17 cellular contexts compared by ENCODE assay signal in the genomic region with DNA sequence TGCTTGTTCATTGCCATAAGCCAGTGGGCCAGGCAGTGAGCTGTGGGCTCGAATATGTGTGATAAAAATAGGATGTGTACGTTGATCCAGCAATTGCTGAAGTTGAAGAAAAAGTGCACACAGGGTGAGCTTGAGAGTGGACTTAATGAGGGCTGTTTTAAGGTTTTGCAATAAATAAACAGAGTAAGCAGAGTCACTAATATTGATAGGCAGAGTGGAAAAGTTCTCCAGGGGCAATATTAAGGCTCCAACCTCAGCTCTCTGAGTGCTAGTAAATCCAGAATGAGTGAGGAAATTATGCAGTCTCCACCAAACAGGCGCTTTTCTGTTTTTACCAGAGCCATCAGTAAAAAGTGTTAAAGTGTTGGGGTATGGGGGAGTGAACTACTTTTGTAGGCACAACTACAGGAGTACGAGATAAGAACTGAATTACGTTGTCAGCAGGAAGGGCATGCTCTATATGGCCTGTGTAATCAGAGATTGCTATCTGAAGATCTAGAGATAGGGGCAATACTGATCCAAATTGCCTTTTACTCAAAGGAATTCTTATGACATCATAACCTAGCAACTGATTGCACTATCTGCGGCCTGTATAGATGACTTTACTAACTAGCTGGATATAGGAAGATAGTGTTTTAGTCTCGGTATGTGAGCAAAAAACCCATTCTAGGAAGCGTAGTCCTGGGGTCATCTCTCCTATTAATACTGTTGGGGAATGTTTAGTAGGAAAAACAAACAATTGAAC. TPM values are rescaled to one million over a fixed set of nuclear protein-coding genes. Genes with fewer than 3 reads are reported as not detected.
DNase-seq lines count a peak whose midpoint lies in the region; ATAC-seq and TF ChIP-seq lines count a peak whose summit lies in the region.
"Had no signal": no experiment of that assay in that cellular context is flagged by ENCODE, and none has a peak within 500 bp of the region (broad histone marks: within the 10 kb centered on the region; RNA-seq: fewer than 3 reads in every experiment).

No MANE protein-coding gene starts in this region.

- H3K4me2 ChIP-seq in mammary epithelial cell (ENCODE audit: insufficient read depth, low read depth, low read length): no peak overlapping the region
- H3K4me2 ChIP-seq: BLaER1 had no signal

- H3K9ac ChIP-seq in liver (ENCODE audit: low read depth in 1 of 2, low read length in 2 of 2) (no peak overlapping the region), mammary epithelial cell (ENCODE audit: insufficient read depth, low read length) (no peak overlapping the region)
- H3K9ac ChIP-seq: BLaER1 had no signal

- H3K27ac ChIP-seq in liver (ENCODE audit: low read depth in 1 of 2, low read length in 2 of 2): no peak overlapping the region
- no peak overlapping the region for H3K27ac ChIP-seq in mammary epithelial cell (ENCODE audit: insufficient read depth, low read depth, low read length)
- H3K27ac ChIP-seq: 22Rv1, BLaER1, C4-2B had no signal

- TF ChIP-seq RAD21 in liver (IDR thresholded peaks at IDR 0.05): peak in 1 of 2 donors; percentile 14

- intact Hi-C loops in left colon (cut with DNase I, micrococcal nuclease) (no loop called here), mammary epithelial cell (cut with micrococcal nuclease) (no loop called here)

- CTCF ChIA-PET in mammary epithelial cell (lab: Charles Lee; ENCODE audit: low non-redundant PET): no interaction called here

- H2AFZ ChIP-seq in mammary epithelial cell (ENCODE audit: low read depth, low read length): no peak overlapping the region

- no peaks in the 10 kb centered on the region for H3K27me3 ChIP-seq in liver (ENCODE audit: control insufficient read depth in 4 of 4, insufficient read depth in 4 of 4, low read length in 3 of 4)
- no peaks in the 10 kb centered on the region for H3K27me3 ChIP-seq in mammary epithelial cell (ENCODE audit: insufficient read depth, low read length)
- H3K27me3 ChIP-seq: BLaER1 had no signal

- dilution Hi-C loops in mammary epithelial cell (cut with HindIII; ENCODE audit: low sequenced_read_pairs): no loop called here

- H3K4me3 ChIP-seq in liver (ENCODE audit: low read depth in 1 of 3, low read length in 3 of 3) (no peak overlapping the region), mammary epithelial cell (replicated peaks in 1 of 3; ENCODE audit: insufficient read depth in 1 of 3, low read depth in 2 of 3, low read length in 3 of 3) (no peak overlapping the region)
- H3K4me3 ChIP-seq: BLaER1, GM12878 had no signal

- ATAC-seq in left colon (peak; percentile 53), HG03097 (IDR thresholded peaks at IDR 0.05; ENCODE audit: low FRiP score, unreplicated experiment) (no peak), GM21529 (IDR thresholded peaks at IDR 0.05; ENCODE audit: unreplicated experiment) (no peak)
- ATAC-seq: CD8-positive, alpha-beta T cell; GM12878 had no signal

- no peaks in the 10 kb centered on the region for H3K36me3 ChIP-seq in liver (ENCODE audit: control insufficient read depth in 4 of 4, insufficient read depth in 3 of 4, low read depth in 1 of 4, low read length in 3 of 4)
- no peaks in the 10 kb centered on the region for H3K36me3 ChIP-seq in mammary epithelial cell (ENCODE audit: insufficient read depth, low read length)

- WGBS in liver: 66% methylated on average over 8 of the region's 8 CpGs
- 85% methylated on average over 8 of the region's 8 CpGs for WGBS in mammary epithelial cell (ENCODE audit: low coverage, missing lambda C conversion rate)

- in situ Hi-C loops in mammary epithelial cell (cut with MboI; ENCODE audit: low sequenced_read_pairs in 2 of 2): loop anchor here (10.0 kb wide), 1 partner anchor 115 kb away; no protein-coding TSS in a partner anchor

- H3K79me2 ChIP-seq in mammary epithelial cell (ENCODE audit: insufficient read depth, low read length): no peaks in the 10 kb centered on the region

- TF ChIP-seq CTCF in liver (IDR thresholded peaks at IDR 0.05; ENCODE audit: low read depth, low read length, missing input control) (no peak), mammary epithelial cell (conservative IDR thresholded peaks at IDR 0.05 in 1 of 2, IDR thresholded peaks at IDR 0.05 in 1 of 2; ENCODE audit: extremely low read depth in 1 of 2, insufficient read depth in 1 of 2, low read depth in 1 of 2, low read length in 2 of 2) (no peak)

- no TSS peak for BruUV-seq in mammary epithelial cell (replicated peaks; lab: Mats Ljungman, UMichigan)

- peaks cover 0 to 8% (median 4%) of the 10 kb centered on the region in 4 donors for H3K4me1 ChIP-seq in liver (ENCODE audit: control insufficient read depth in 4 of 4, insufficient read depth in 4 of 4, low read length in 3 of 4)
- no peaks in the 10 kb centered on the region for H3K4me1 ChIP-seq in mammary epithelial cell (ENCODE audit: insufficient read depth, low read length)
- H3K4me1 ChIP-seq: BLaER1 had no signal

- no peaks in the 10 kb centered on the region for H4K20me1 ChIP-seq in mammary epithelial cell (ENCODE audit: insufficient read depth, low read length)
- H4K20me1 ChIP-seq: BLaER1 had no signal

- H3K9me3 ChIP-seq in liver (ENCODE audit: control insufficient read depth in 4 of 4, low read length in 3 of 4) (peaks cover 0 to 10% (median 3%) of the 10 kb centered on the region in 4 donors), mammary epithelial cell (replicated peaks; ENCODE audit: insufficient read depth, low read length) (no peaks in the 10 kb centered on the region)

- DNase-seq in GF-D8 (lab: John Stamatoyannopoulos, UW): peak; percentile 65
- DNase-seq in left colon: no peak
- DNase-seq in mammary epithelial cell: no peak
- DNase-seq: Caco-2; CD4-positive, CD25-positive, alpha-beta regulatory T cell; CD8-positive, alpha-beta T cell; DMS153; DND-41; GOT3; HCEC 1CT had no signal

TF ChIP-seq in liver, 16 proteins besides CTCF, POLR2A, EP300 and RAD21:
- TF ChIP-seq SP1 (IDR thresholded peaks at IDR 0.05): peak; percentile 49
- TF ChIP-seq HNF4A (conservative IDR thresholded peaks at IDR 0.05): peak in 1 of 2 donors; percentile 35
- TF ChIP-seq RXRA (IDR thresholded peaks at IDR 0.05): peak in 1 of 2 donors; percentile 20
- TF ChIP-seq NR2F2 (IDR thresholded peaks at IDR 0.05): no peak
- no peak for TF ChIP-seq JUND (IDR thresholded peaks at IDR 0.05)

RNA-seq across cellular contexts. Expression of gene TBC1D20, which starts 7.6 kb away (rescaled TPM):
- total RNA-seq in left colon (10 to 100 TPM; 29.0 to 32.3 TPM), liver (10 to 100 TPM; 14.4 to 18.9 TPM), mammary epithelial cell (10 to 100 TPM; 36.5 to 43.2 TPM)
- polyA plus RNA-seq in liver (1 to 10 TPM; 8.7 to 9.4 TPM), mammary epithelial cell (31.9 TPM)
- 36.3 TPM for polyA minus RNA-seq in mammary epithelial cell
